ENCODE assay signal across 2 cellular contexts in the genomic region with DNA sequence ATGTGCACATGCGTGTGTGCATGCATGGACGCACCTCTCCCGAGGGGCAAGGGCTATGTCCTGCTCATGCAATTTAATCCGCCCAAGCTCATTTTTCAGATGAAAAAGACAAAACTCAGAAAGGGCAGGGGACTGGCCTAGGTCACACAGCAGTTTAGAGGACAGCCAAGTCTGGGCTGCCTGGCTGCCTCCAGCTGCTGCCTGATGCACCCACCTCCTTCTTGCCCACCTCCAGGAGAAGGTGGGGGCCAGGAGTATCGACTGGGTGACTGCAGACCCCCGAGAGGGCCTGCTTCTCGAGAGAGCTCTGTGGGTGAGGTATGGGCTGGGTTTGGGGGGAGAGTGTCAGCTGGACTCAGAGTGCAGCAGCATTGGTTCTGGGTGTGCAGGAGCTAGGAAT.
TF ChIP-seq lines count a peak whose summit lies in the region.

No MANE protein-coding gene starts in this region.

TF ChIP-seq in SK-N-SH, 30 proteins besides CTCF, POLR2A, EP300 and RAD21 (continued from another document):
- TF ChIP-seq, protein P1, sequence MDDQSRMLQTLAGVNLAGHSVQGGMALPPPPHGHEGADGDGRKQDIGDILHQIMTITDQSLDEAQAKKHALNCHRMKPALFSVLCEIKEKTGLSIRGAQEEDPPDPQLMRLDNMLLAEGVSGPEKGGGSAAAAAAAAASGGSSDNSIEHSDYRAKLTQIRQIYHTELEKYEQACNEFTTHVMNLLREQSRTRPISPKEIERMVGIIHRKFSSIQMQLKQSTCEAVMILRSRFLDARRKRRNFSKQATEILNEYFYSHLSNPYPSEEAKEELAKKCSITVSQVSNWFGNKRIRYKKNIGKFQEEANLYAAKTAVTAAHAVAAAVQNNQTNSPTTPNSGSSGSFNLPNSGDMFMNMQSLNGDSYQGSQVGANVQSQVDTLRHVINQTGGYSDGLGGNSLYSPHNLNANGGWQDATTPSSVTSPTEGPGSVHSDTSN (IDR thresholded peaks at IDR 0.05): no peak
- no peak for TF ChIP-seq EZH2phosphoT487 (IDR thresholded peaks at IDR 0.05; ENCODE audit: borderline replicate concordance, low read depth)
- TF ChIP-seq FOSL2 (IDR thresholded peaks at IDR 0.05; ENCODE audit: borderline replicate concordance, low read depth): no peak
- TF ChIP-seq FOXJ3 (CRISPR knock-in tag; IDR thresholded peaks at IDR 0.05): no peak
- no peak for TF ChIP-seq JUND (IDR thresholded peaks at IDR 0.05)
- TF ChIP-seq RFX5 (IDR thresholded peaks at IDR 0.05; ENCODE audit: low read length): no peak
- TF ChIP-seq, protein P2, sequence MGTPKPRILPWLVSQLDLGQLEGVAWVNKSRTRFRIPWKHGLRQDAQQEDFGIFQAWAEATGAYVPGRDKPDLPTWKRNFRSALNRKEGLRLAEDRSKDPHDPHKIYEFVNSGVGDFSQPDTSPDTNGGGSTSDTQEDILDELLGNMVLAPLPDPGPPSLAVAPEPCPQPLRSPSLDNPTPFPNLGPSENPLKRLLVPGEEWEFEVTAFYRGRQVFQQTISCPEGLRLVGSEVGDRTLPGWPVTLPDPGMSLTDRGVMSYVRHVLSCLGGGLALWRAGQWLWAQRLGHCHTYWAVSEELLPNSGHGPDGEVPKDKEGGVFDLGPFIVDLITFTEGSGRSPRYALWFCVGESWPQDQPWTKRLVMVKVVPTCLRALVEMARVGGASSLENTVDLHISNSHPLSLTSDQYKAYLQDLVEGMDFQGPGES (IDR thresholded peaks at IDR 0.05; ENCODE audit: low read depth, low read length): no peak
TF ChIP-seq in SK-N-SH: peak in this region for 0.

TF ChIP-seq in SK-N-SH treated with all-trans-retinoic acid at 6 μM for 48 hours, 23 proteins besides CTCF, POLR2A, EP300 and RAD21 (continued from another document):
- TF ChIP-seq, protein P3, sequence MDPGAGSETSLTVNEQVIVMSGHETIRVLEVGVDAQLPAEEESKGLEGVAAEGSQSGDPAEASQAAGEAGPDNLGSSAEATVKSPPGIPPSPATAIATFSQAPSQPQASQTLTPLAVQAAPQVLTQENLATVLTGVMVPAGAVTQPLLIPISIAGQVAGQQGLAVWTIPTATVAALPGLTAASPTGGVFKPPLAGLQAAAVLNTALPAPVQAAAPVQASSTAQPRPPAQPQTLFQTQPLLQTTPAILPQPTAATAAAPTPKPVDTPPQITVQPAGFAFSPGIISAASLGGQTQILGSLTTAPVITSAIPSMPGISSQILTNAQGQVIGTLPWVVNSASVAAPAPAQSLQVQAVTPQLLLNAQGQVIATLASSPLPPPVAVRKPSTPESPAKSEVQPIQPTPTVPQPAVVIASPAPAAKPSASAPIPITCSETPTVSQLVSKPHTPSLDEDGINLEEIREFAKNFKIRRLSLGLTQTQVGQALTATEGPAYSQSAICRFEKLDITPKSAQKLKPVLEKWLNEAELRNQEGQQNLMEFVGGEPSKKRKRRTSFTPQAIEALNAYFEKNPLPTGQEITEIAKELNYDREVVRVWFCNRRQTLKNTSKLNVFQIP (CRISPR knock-in tag; IDR thresholded peaks at IDR 0.05; ENCODE audit: borderline replicate concordance, low read depth): no peak
